ENCODE assay signal across 1 cellular context in genomic region chr12:38906482-38907170, GRCh38.
A peak's percentile ranks its signal among the peaks of the same experiment; 100 is the strongest.
TF ChIP-seq lines count a peak whose summit lies in the region.

No MANE protein-coding gene starts in this region.

TF ChIP-seq in HepG2, 621 proteins besides CTCF, POLR2A, EP300 and RAD21 (continued from another document and continues in another):
- TF ChIP-seq ZNF513 (CRISPR knock-in tag; conservative IDR thresholded peaks at IDR 0.05) (no peak), ZHX1 (CRISPR knock-in tag; IDR thresholded peaks at IDR 0.05; ENCODE audit: low read depth) (no peak), ZNF367 (CRISPR knock-in tag; IDR thresholded peaks at IDR 0.05; ENCODE audit: borderline replicate concordance) (no peak), ZNF335 (CRISPR knock-in tag; IDR thresholded peaks at IDR 0.05) (0 out of 2 replicates have a peak, but pooled peaks have one; percentile 51), EEA1 (CRISPR knock-in tag; IDR thresholded peaks at IDR 0.05; ENCODE audit: borderline replicate concordance) (no peak), ZNF207 (IDR thresholded peaks at IDR 0.05; ENCODE audit: borderline replicate concordance) (no peak), RARG (CRISPR knock-in tag; IDR thresholded peaks at IDR 0.05; ENCODE audit: low read depth) (no peak), FOXO1 (CRISPR knock-in tag; IDR thresholded peaks at IDR 0.05) (peak; percentile 62), MTERF4 (CRISPR knock-in tag; IDR thresholded peaks at IDR 0.05) (no peak), SALL2 (CRISPR knock-in tag; IDR thresholded peaks at IDR 0.05) (0 out of 2 replicates have a peak, but pooled peaks have one; percentile 38), ZNF614 (CRISPR knock-in tag; IDR thresholded peaks at IDR 0.05; ENCODE audit: borderline replicate concordance) (peak; percentile 54; the same call in 1 of the 2 replicates), ETS1 (CRISPR knock-in tag; IDR thresholded peaks at IDR 0.05) (no peak), NFE2L1 (CRISPR knock-in tag; IDR thresholded peaks at IDR 0.05; ENCODE audit: borderline replicate concordance) (no peak), ZNF619 (CRISPR knock-in tag; IDR thresholded peaks at IDR 0.05) (no peak), ZNF691 (CRISPR knock-in tag; IDR thresholded peaks at IDR 0.05; ENCODE audit: borderline replicate concordance, low read depth) (no peak), ZNF781 (CRISPR knock-in tag; IDR thresholded peaks at IDR 0.05; ENCODE audit: borderline replicate concordance, not compliant biosample characterization) (no peak), CERS6 (CRISPR knock-in tag; IDR thresholded peaks at IDR 0.05) (no peak), DMTF1 (CRISPR knock-in tag; IDR thresholded peaks at IDR 0.05) (no peak), NR2F1 (CRISPR knock-in tag; IDR thresholded peaks at IDR 0.05) (no peak), NFE2 (CRISPR knock-in tag; IDR thresholded peaks at IDR 0.05) (no peak), MTF2 (CRISPR knock-in tag; IDR thresholded peaks at IDR 0.05; ENCODE audit: borderline replicate concordance) (peak; percentile 79; the same call in 1 of the 2 replicates), PHF5A (CRISPR knock-in tag; IDR thresholded peaks at IDR 0.05; ENCODE audit: low read depth, unreplicated experiment) (no peak), ZNF576 (CRISPR knock-in tag; IDR thresholded peaks at IDR 0.05) (no peak), GFI1 (CRISPR knock-in tag; IDR thresholded peaks at IDR 0.05; ENCODE audit: borderline replicate concordance) (no peak), ARNT2 (CRISPR knock-in tag; IDR thresholded peaks at IDR 0.05; ENCODE audit: low read depth) (peak; percentile 60; the same call in 1 of the 2 replicates), ARID3A (IDR thresholded peaks at IDR 0.05; ENCODE audit: low read depth, low read length) (no peak), ZNF432 (CRISPR knock-in tag; IDR thresholded peaks at IDR 0.05; ENCODE audit: borderline replicate concordance) (no peak), ZBTB4 (CRISPR knock-in tag; IDR thresholded peaks at IDR 0.05; ENCODE audit: borderline replicate concordance) (no peak; the same call in 1 of the 2 replicates), ZSCAN21 (CRISPR knock-in tag; IDR thresholded peaks at IDR 0.05; ENCODE audit: borderline replicate concordance) (0 out of 2 replicates have a peak, but pooled peaks have one; percentile 53), HDAC2 (CRISPR knock-in tag; IDR thresholded peaks at IDR 0.05) (peak; percentile 54; the same call in 1 of the 2 replicates), HMGXB4 (CRISPR knock-in tag; IDR thresholded peaks at IDR 0.05; ENCODE audit: borderline replicate concordance in 1 of 2, low read depth in 1 of 2) (peak; percentile 77 to 87; a peak in 3 of 4 replicates), TFDP1 (CRISPR knock-in tag; IDR thresholded peaks at IDR 0.05; ENCODE audit: borderline replicate concordance) (0 out of 2 replicates have a peak, but pooled peaks have one; percentile 48), KDM4B (CRISPR knock-in tag; IDR thresholded peaks at IDR 0.05) (no peak), KLF6 (CRISPR knock-in tag; IDR thresholded peaks at IDR 0.05) (no peak), ONECUT2 (CRISPR knock-in tag; IDR thresholded peaks at IDR 0.05) (peak; percentile 1; the same call in 1 of the 2 replicates), IRF9 (CRISPR knock-in tag; IDR thresholded peaks at IDR 0.05; ENCODE audit: borderline replicate concordance) (peak; percentile 41; the same call in 1 of the 2 replicates), ZNF484 (CRISPR knock-in tag; IDR thresholded peaks at IDR 0.05; ENCODE audit: borderline replicate concordance, low read depth) (no peak)
